Comparison of ENCODE assay signal across 22 cellular contexts in the genomic region with DNA sequence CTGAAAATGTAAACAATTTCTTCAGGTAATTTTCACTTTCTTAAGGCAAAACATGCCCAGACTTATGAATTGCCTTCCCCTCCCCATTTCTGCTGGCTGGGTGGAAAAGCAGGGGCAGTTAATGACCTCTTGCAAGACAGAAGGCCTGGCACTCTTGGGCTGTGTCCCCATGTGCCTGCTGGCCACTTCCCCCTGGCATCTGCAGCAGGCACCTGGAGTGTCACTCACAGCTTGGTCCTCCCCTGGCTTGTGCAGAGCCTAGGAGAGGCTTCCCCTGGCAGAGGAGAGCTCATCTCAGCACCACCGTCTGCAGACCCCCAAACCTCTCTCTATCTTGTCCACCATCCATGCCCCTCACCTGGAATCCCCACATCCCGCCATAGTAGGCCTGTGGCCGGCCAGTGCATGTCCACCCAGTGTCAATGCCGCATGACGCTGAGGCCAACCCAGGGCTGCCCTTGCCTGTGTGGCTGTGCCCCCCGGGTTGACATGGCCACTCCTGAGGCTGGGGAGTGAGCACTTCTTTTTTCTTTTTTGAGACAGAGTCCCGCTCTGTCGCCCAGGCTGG.
"Had no signal": no experiment of that assay in that cellular context is flagged by ENCODE, and none has a peak within 500 bp of the region (broad histone marks: within the 10 kb centered on the region; RNA-seq: fewer than 3 reads in every experiment).

No MANE protein-coding gene starts in this region.

- H3K4me1 ChIP-seq: body of pancreas, foreskin keratinocyte, left lung had no signal

- H3K4me3 ChIP-seq: body of pancreas, cardiac muscle cell, hepatocyte, left lung, sigmoid colon had no signal

- H3K4me1 Mint-ChIP-seq: activated CD8-positive, alpha-beta memory T cell treated with anti-CD3 and anti-CD28 coated beads, Interleukin-2, amount 10 ng/mL, durations not matched to agents 7 days and 5 days; activated naive CD8-positive, alpha-beta T cell treated with anti-CD3 and anti-CD28 coated beads, Interleukin-2, amount 50 U/mL, for 24 hours; immature natural killer cell; naive thymus-derived CD8-positive, alpha-beta T cell had no signal

- H3K36me3 Mint-ChIP-seq: activated CD4-positive, alpha-beta memory T cell treated with anti-CD3 and anti-CD28 coated beads for 36 hours; activated CD8-positive, alpha-beta memory T cell treated with anti-CD3 and anti-CD28 coated beads, Interleukin-2, amount 10 ng/mL, durations not matched to agents 7 days and 5 days; immature natural killer cell; naive thymus-derived CD8-positive, alpha-beta T cell had no signal

- H3K4me3 Mint-ChIP-seq: activated CD4-positive, alpha-beta memory T cell treated with anti-CD3 and anti-CD28 coated beads for 36 hours; activated CD8-positive, alpha-beta memory T cell treated with anti-CD3 and anti-CD28 coated beads, Interleukin-2, amount 10 ng/mL, durations not matched to agents 7 days and 5 days; activated naive CD8-positive, alpha-beta T cell treated with anti-CD3 and anti-CD28 coated beads, Interleukin-2, amount 50 U/mL, for 24 hours; immature natural killer cell; naive thymus-derived CD8-positive, alpha-beta T cell had no signal

- H3K27me3 ChIP-seq: body of pancreas, cardiac muscle cell, hepatocyte, left lung, sigmoid colon had no signal

- H3K27ac Mint-ChIP-seq: activated CD4-positive, alpha-beta memory T cell treated with anti-CD3 and anti-CD28 coated beads for 36 hours; activated CD8-positive, alpha-beta memory T cell treated with anti-CD3 and anti-CD28 coated beads, Interleukin-2, amount 10 ng/mL, durations not matched to agents 7 days and 5 days; activated naive CD8-positive, alpha-beta T cell treated with anti-CD3 and anti-CD28 coated beads, Interleukin-2, amount 50 U/mL, for 24 hours; immature natural killer cell; naive thymus-derived CD8-positive, alpha-beta T cell had no signal

- H3K9me3 Mint-ChIP-seq: activated CD4-positive, alpha-beta memory T cell treated with anti-CD3 and anti-CD28 coated beads for 36 hours; activated naive CD8-positive, alpha-beta T cell treated with anti-CD3 and anti-CD28 coated beads, Interleukin-2, amount 50 U/mL, for 24 hours; immature natural killer cell; naive thymus-derived CD8-positive, alpha-beta T cell had no signal

- ATAC-seq: activated CD8-positive, alpha-beta memory T cell treated with anti-CD3 and anti-CD28 coated beads, Interleukin-2, amount 10 ng/mL, durations not matched to agents 7 days and 5 days; activated naive CD8-positive, alpha-beta T cell treated with anti-CD3 and anti-CD28 coated beads, Interleukin-2, amount 50 U/mL, for 24 hours; body of pancreas; foreskin keratinocyte; left lung; naive thymus-derived CD8-positive, alpha-beta T cell had no signal

- H3K9me3 ChIP-seq: body of pancreas, left lung, sigmoid colon had no signal

- FAIRE-seq: endometrium had no signal

- H3K27ac ChIP-seq: body of pancreas, cardiac muscle cell, foreskin keratinocyte, hepatocyte, left lung, sigmoid colon had no signal

- DNase-seq: activated CD4-positive, alpha-beta memory T cell treated with anti-CD3 and anti-CD28 coated beads for 36 hours; activated CD4-positive, alpha-beta T cell treated with anti-CD3 and anti-CD28 coated beads for 48 hours; activated CD8-positive, alpha-beta memory T cell treated with anti-CD3 and anti-CD28 coated beads, Interleukin-2, amount 10 ng/mL, durations not matched to agents 7 days and 5 days; activated effector memory CD4-positive, alpha-beta T cell treated with anti-CD3 and anti-CD28 coated beads, Interleukin-2, amount 50 U/mL, for 16 hours; activated naive CD4-positive, alpha-beta T cell treated with anti-CD3 and anti-CD28 coated beads, Interleukin-2, amount 50 U/mL, for 16 hours; activated naive CD8-positive, alpha-beta T cell treated with anti-CD3 and anti-CD28 coated beads, Interleukin-2, amount 50 U/mL, for 24 hours; activated T-cell treated with anti-CD3 and anti-CD28 coated beads for 4 hours; body of pancreas; effector CD4-positive, alpha-beta T cell; erythroblast; foreskin keratinocyte; immature natural killer cell; kidney glomerular epithelial cell; left lung; naive thymus-derived CD8-positive, alpha-beta T cell; sigmoid colon; stimulated activated CD4-positive, alpha-beta T cell treated with anti-CD3 and anti-CD28 coated beads, Interleukin-2, amount 100 ng/mL, for 48 hours; stimulated activated CD8-positive, alpha-beta memory T cell treated with anti-CD3 and anti-CD28 coated beads, Interleukin-4, amount 100 ng/mL, for 48 hours; stimulated activated naive CD4-positive, alpha-beta T cell had no signal

- H3K36me3 ChIP-seq: cardiac muscle cell, left lung, sigmoid colon had no signal
